Comparison of ENCODE assay signal across 1 cellular context in genomic region chr19:11535792-11536595, GRCh38.
TF ChIP-seq lines count a peak whose summit lies in the region.

No MANE protein-coding gene starts in this region.

TF ChIP-seq in GM12878, 131 proteins besides CTCF, POLR2A, EP300 and RAD21 (continued from another document):
- no peak for TF ChIP-seq BCLAF1 (IDR thresholded peaks at IDR 0.05)
- TF ChIP-seq SUPT20H (IDR thresholded peaks at IDR 0.05; ENCODE audit: borderline replicate concordance, control insufficient read depth, low read depth, low read length) = no peak
- no peak for TF ChIP-seq CEBPZ (IDR thresholded peaks at IDR 0.05; ENCODE audit: low read depth, low read length)
- no peak for TF ChIP-seq IRF4 (IDR thresholded peaks at IDR 0.05; ENCODE audit: low read depth, low read length)
- TF ChIP-seq CBX5 (IDR thresholded peaks at IDR 0.05; ENCODE audit: low read depth) = no peak
- peak; percentile 90 for TF ChIP-seq JUND (IDR thresholded peaks at IDR 0.05; ENCODE audit: low read depth, low read length)
- no peak for TF ChIP-seq BMI1 (IDR thresholded peaks at IDR 0.05; ENCODE audit: borderline replicate concordance)
- no peak for TF ChIP-seq TCF3 (IDR thresholded peaks at IDR 0.05; ENCODE audit: borderline replicate concordance, insufficient read depth, low read depth, low read length)
- TF ChIP-seq RAD51 (IDR thresholded peaks at IDR 0.05) = no peak
- no peak for TF ChIP-seq PBX3 (IDR thresholded peaks at IDR 0.05; ENCODE audit: insufficient replicate concordance, low read depth, low read length)
- no peak for TF ChIP-seq IKZF2 (IDR thresholded peaks at IDR 0.05)
- TF ChIP-seq BCL11A (IDR thresholded peaks at IDR 0.05; ENCODE audit: low read depth, low read length) = no peak
- no peak for TF ChIP-seq NRF1 (conservative IDR thresholded peaks at IDR 0.05; ENCODE audit: low read depth, low read length)
- no peak for TF ChIP-seq ATF3 (IDR thresholded peaks at IDR 0.05; ENCODE audit: borderline replicate concordance, extremely low read depth, low read depth, low read length)
- no peak for TF ChIP-seq ZNF384 (IDR thresholded peaks at IDR 0.05; ENCODE audit: borderline replicate concordance, low read depth, low read length)
- peak; percentile 71; the same call in 1 of the 2 replicates for TF ChIP-seq YY1 (IDR thresholded peaks at IDR 0.05; ENCODE audit: low read depth, low read length)
- peak; percentile 85 for TF ChIP-seq ATF7 (IDR thresholded peaks at IDR 0.05; ENCODE audit: low read depth)
- TF ChIP-seq PML (IDR thresholded peaks at IDR 0.05; ENCODE audit: low read length) = no peak
TF ChIP-seq in GM12878: peak in this region for 35.
